17 cellular contexts compared by ENCODE assay signal in genomic region chr7:17109017-17109416, GRCh38.
DNase-seq lines count a peak whose midpoint lies in the region; ATAC-seq and TF ChIP-seq lines count a peak whose summit lies in the region.
"Had no signal": no experiment of that assay in that cellular context is flagged by ENCODE, and none has a peak within 500 bp of the region (broad histone marks: within the 10 kb centered on the region; RNA-seq: fewer than 3 reads in every experiment).

No MANE protein-coding gene starts in this region.

- DNase-seq in AG20443 (ENCODE audit: low spot score), result peak; percentile 46
- peak; percentile 80 for DNase-seq in IMR-90
- peak; percentile 69 for DNase-seq in astrocyte of the spinal cord (ENCODE audit: low read depth, low spot score)
- peak; percentile 33 for DNase-seq in fibroblast of the conjunctiva (ENCODE audit: low read depth)
- DNase-seq in endothelial cell (ENCODE audit: low spot score), result no peak
- DNase-seq in immature natural killer cell, result no peak
- DNase-seq in type B pancreatic cell (ENCODE audit: extremely low spot score, unreplicated experiment), result no peak
- DNase-seq: activated CD8-positive, alpha-beta T cell treated with anti-CD3 and anti-CD28 coated beads for 36 hours; activated naive CD8-positive, alpha-beta T cell treated with anti-CD3 and anti-CD28 coated beads for 36 hours; activated T-cell treated with anti-CD3 and anti-CD28 coated beads, Interleukin-2, amount 50 U/mL, for 72 hours; central memory CD4-positive, alpha-beta T cell; NCI-H1092 treated with DMSO at 0.1 percent for 48 hours; NCI-H2171 had no signal

- H3K4ac ChIP-seq in IMR-90 (ENCODE audit: low read depth, low read length), result no peak overlapping the region

- H3K14ac ChIP-seq in IMR-90 (replicated peaks; ENCODE audit: low read depth, low read length), result no peak overlapping the region

- H4K20me1 ChIP-seq in IMR-90 (ENCODE audit: insufficient read depth, low read length), result no peaks in the 10 kb centered on the region

- no peak overlapping the region for H3K9ac ChIP-seq in IMR-90 (ENCODE audit: low read depth, low read length)

- no peak overlapping the region for H4K5ac ChIP-seq in IMR-90 (ENCODE audit: low read depth, low read length)

- no peak overlapping the region for H2BK15ac ChIP-seq in IMR-90 (ENCODE audit: low read depth, low read length)

- peaks cover 3% of the 10 kb centered on the region for H3K4me1 ChIP-seq in IMR-90 (ENCODE audit: control insufficient read depth, insufficient read depth, low read length)
- H3K4me1 ChIP-seq: vagina had no signal

- no peaks in the 10 kb centered on the region for H3K9me3 ChIP-seq in IMR-90 (ENCODE audit: control insufficient read depth, insufficient read depth, low read length)
- H3K9me3 ChIP-seq: vagina had no signal

- H2BK5ac ChIP-seq in IMR-90 (ENCODE audit: low read depth, low read length, poor library complexity, severe bottlenecking), result no peak overlapping the region

- no peak overlapping the region for H3K23ac ChIP-seq in IMR-90 (ENCODE audit: low read depth, low read length)

- CTCF ChIA-PET in IMR-90 (lab: Yijun Ruan, JAX), result no interaction called here

- in situ Hi-C loops in IMR-90 (cut with MboI; ENCODE audit: low sequenced_read_pairs), result no loop called here
- in situ Hi-C loops in astrocyte of the spinal cord (cut with HindIII; ENCODE audit: low sequenced_read_pairs), result no loop called here

- H2AK9ac ChIP-seq in IMR-90 (replicated peaks; ENCODE audit: low read depth, low read length, poor library complexity), result no peak overlapping the region

- H3K9me1 ChIP-seq in IMR-90 (ENCODE audit: insufficient read depth, low read length), result peaks cover 3% of the 10 kb centered on the region; the same call in 1 of the 2 replicates

- no peak overlapping the region for H2BK120ac ChIP-seq in IMR-90 (ENCODE audit: low read depth, low read length)

- H2AFZ ChIP-seq in IMR-90 (replicated peaks; ENCODE audit: low read length, poor library complexity), result no peak overlapping the region

- H3K36me3 Mint-ChIP-seq in endothelial cell (ENCODE audit: low read depth, unreplicated experiment) (no peaks in the 10 kb centered on the region), immature natural killer cell (no peaks in the 10 kb centered on the region), type B pancreatic cell (no peaks in the 10 kb centered on the region)
- H3K36me3 Mint-ChIP-seq: WTC11 had no signal

- no peak overlapping the region for H3K56ac ChIP-seq in IMR-90 (ENCODE audit: extremely low read depth, insufficient read depth, low read length)

- H3K27me3 Mint-ChIP-seq in endothelial cell (ENCODE audit: unreplicated experiment), result peaks cover 3% of the 10 kb centered on the region
- peaks cover 0 to 2% (median 0%) of the 10 kb centered on the region in 3 donors for H3K27me3 Mint-ChIP-seq in immature natural killer cell (ENCODE audit: low read depth in 3 of 3)
- H3K27me3 Mint-ChIP-seq in type B pancreatic cell, result no peaks in the 10 kb centered on the region
- H3K27me3 Mint-ChIP-seq: activated CD8-positive, alpha-beta T cell treated with anti-CD3 and anti-CD28 coated beads for 36 hours; activated naive CD8-positive, alpha-beta T cell treated with anti-CD3 and anti-CD28 coated beads for 36 hours had no signal

- no peak overlapping the region for H3K27ac Mint-ChIP-seq in endothelial cell (ENCODE audit: unreplicated experiment)
- no peak overlapping the region for H3K27ac Mint-ChIP-seq in immature natural killer cell
- H3K27ac Mint-ChIP-seq in type B pancreatic cell, result no peak overlapping the region
- H3K27ac Mint-ChIP-seq: activated CD8-positive, alpha-beta T cell treated with anti-CD3 and anti-CD28 coated beads for 36 hours; activated naive CD8-positive, alpha-beta T cell treated with anti-CD3 and anti-CD28 coated beads for 36 hours; activated T-cell treated with anti-CD3 and anti-CD28 coated beads, Interleukin-2, amount 50 U/mL, for 72 hours; WTC11 had no signal

- no peak overlapping the region for H3K18ac ChIP-seq in IMR-90 (ENCODE audit: low read depth, low read length)

- H2AK5ac ChIP-seq in IMR-90 (ENCODE audit: low read depth, low read length), result no peak overlapping the region

- BruUV-seq in IMR-90 (replicated peaks; lab: Mats Ljungman, UMichigan), result no TSS peak

- H3K4me1 Mint-ChIP-seq in endothelial cell (ENCODE audit: unreplicated experiment) (no peaks in the 10 kb centered on the region), immature natural killer cell (no peaks in the 10 kb centered on the region), type B pancreatic cell (ENCODE audit: unreplicated experiment) (no peaks in the 10 kb centered on the region)
- H3K4me1 Mint-ChIP-seq: activated naive CD8-positive, alpha-beta T cell treated with anti-CD3 and anti-CD28 coated beads for 36 hours had no signal

- H4K8ac ChIP-seq in IMR-90 (ENCODE audit: low read depth in 2 of 2, low read length in 2 of 2), result no peak overlapping the region

- H3K4me2 ChIP-seq in IMR-90 (ENCODE audit: low read depth, low read length), result no peak overlapping the region

- WGBS in IMR-90 (ENCODE audit: extremely low coverage in 2 of 2, insufficient read length in 1 of 2), 2 experiments, result no CpG with 5 or more reads among the region's 2 CpGs

- no peak overlapping the region for H3K27ac ChIP-seq in IMR-90 (ENCODE audit: insufficient read depth, low read length)
- H3K27ac ChIP-seq: vagina had no signal

- H3K9me3 Mint-ChIP-seq in endothelial cell (ENCODE audit: unreplicated experiment) (no peaks in the 10 kb centered on the region), immature natural killer cell (no peaks in the 10 kb centered on the region), type B pancreatic cell (no peaks in the 10 kb centered on the region)
- H3K9me3 Mint-ChIP-seq: activated CD8-positive, alpha-beta T cell treated with anti-CD3 and anti-CD28 coated beads for 36 hours; activated naive CD8-positive, alpha-beta T cell treated with anti-CD3 and anti-CD28 coated beads for 36 hours had no signal

- POLR2A ChIA-PET in IMR-90 (lab: Charles Lee; ENCODE audit: unreplicated experiment), result interaction anchor here (0.6 kb wide), 1 partner anchor 145 kb away, joined by 3 read pairs; no protein-coding TSS in a partner anchor

- H4K91ac ChIP-seq in IMR-90 (ENCODE audit: insufficient read depth, low read depth, low read length), result no peak overlapping the region

- H3K4me3 Mint-ChIP-seq in endothelial cell (ENCODE audit: unreplicated experiment), result no peak overlapping the region
- no peak overlapping the region for H3K4me3 Mint-ChIP-seq in immature natural killer cell
- H3K4me3 Mint-ChIP-seq in type B pancreatic cell, result no peak overlapping the region
- H3K4me3 Mint-ChIP-seq: activated CD8-positive, alpha-beta T cell treated with anti-CD3 and anti-CD28 coated beads for 36 hours; activated naive CD8-positive, alpha-beta T cell treated with anti-CD3 and anti-CD28 coated beads for 36 hours; activated T-cell treated with anti-CD3 and anti-CD28 coated beads, Interleukin-2, amount 50 U/mL, for 72 hours; WTC11 had no signal

- no peak for TF ChIP-seq POLR2A in IMR-90 (IDR thresholded peaks at IDR 0.05; ENCODE audit: low read depth, low read length)

- no peaks in the 10 kb centered on the region for H3K79me1 ChIP-seq in IMR-90 (ENCODE audit: low read depth in 1 of 2, low read length in 2 of 2)

- no peak for TF ChIP-seq CTCF in IMR-90 (conservative IDR thresholded peaks at IDR 0.05; ENCODE audit: low read depth, low read length)
- TF ChIP-seq CTCF in astrocyte of the spinal cord (IDR thresholded peaks at IDR 0.05; ENCODE audit: low read depth, low read length), result no peak
- no peak for TF ChIP-seq CTCF in endothelial cell (IDR thresholded peaks at IDR 0.05; ENCODE audit: unreplicated experiment)
- TF ChIP-seq CTCF in type B pancreatic cell (conservative IDR thresholded peaks at IDR 0.05), result no peak

- H2BK20ac ChIP-seq in IMR-90 (ENCODE audit: low read depth, low read length), result no peak overlapping the region

- dilution Hi-C loops in IMR-90 (cut with HindIII; ENCODE audit: low sequenced_read_pairs, unreplicated experiment), result no loop called here

- H3K36me3 ChIP-seq in IMR-90 (ENCODE audit: control insufficient read depth, insufficient read depth, low read length), result no peaks in the 10 kb centered on the region
- H3K36me3 ChIP-seq: vagina had no signal

- intact Hi-C loops in IMR-90 (cut with micrococcal nuclease), result no loop called here

- no peak for TF ChIP-seq RAD21 in IMR-90 (IDR thresholded peaks at IDR 0.05; ENCODE audit: low read length)

- H3K27me3 ChIP-seq in IMR-90 (ENCODE audit: control insufficient read depth, insufficient read depth, low read length), result no peaks in the 10 kb centered on the region
- H3K27me3 ChIP-seq: vagina had no signal

- H3K4me3 ChIP-seq in IMR-90 (ENCODE audit: insufficient read depth, low read depth, low read length), result no peak overlapping the region
- H3K4me3 ChIP-seq in astrocyte of the spinal cord (ENCODE audit: low read depth, low read length), result no peak overlapping the region
- H3K4me3 ChIP-seq: vagina had no signal

- peak; percentile 74 for ATAC-seq in IMR-90 (ENCODE audit: low read depth)
- no peak for ATAC-seq in GM21515 (IDR thresholded peaks at IDR 0.05; ENCODE audit: unreplicated experiment)
- ATAC-seq: activated CD8-positive, alpha-beta T cell treated with anti-CD3 and anti-CD28 coated beads for 36 hours; activated T-cell treated with anti-CD3 and anti-CD28 coated beads, Interleukin-2, amount 50 U/mL, for 72 hours; Right ventricle myocardium inferior; WTC11 had no signal

TF ChIP-seq in IMR-90, 13 proteins besides CTCF, POLR2A, EP300 and RAD21 (continues in another document):
- TF ChIP-seq CEBPB (IDR thresholded peaks at IDR 0.05; ENCODE audit: low read depth, low read length), result peak; percentile 49; the same call in 1 of the 2 replicates
- no peak for TF ChIP-seq MAFK (IDR thresholded peaks at IDR 0.05; ENCODE audit: low read depth, low read length)
- TF ChIP-seq CHD1 (IDR thresholded peaks at IDR 0.05; ENCODE audit: low read depth, low read length), result no peak
- TF ChIP-seq RFX5 (IDR thresholded peaks at IDR 0.05; ENCODE audit: low read depth, low read length), result no peak
- no peak for TF ChIP-seq MXI1 (IDR thresholded peaks at IDR 0.05; ENCODE audit: borderline replicate concordance, low read depth, low read length)
- no peak for TF ChIP-seq NFE2L2 (IDR thresholded peaks at IDR 0.05; ENCODE audit: low read depth, low read length)
- TF ChIP-seq ELK1 (IDR thresholded peaks at IDR 0.05; ENCODE audit: borderline replicate concordance, low read depth, low read length), result no peak
- TF ChIP-seq BHLHE40 (IDR thresholded peaks at IDR 0.05; ENCODE audit: low read depth, low read length), result peak; percentile 28; the same call in 1 of the 2 replicates

Comparison
In these comparisons a context has a peak if more than half of its experiments do, and no peak if none do; other contexts are left out.
1. DNase-seq: peak in AG20443 (single experiment), IMR-90 (single experiment), astrocyte of the spinal cord (single experiment) and fibroblast of the conjunctiva (single experiment); none in endothelial cell (single experiment), immature natural killer cell (0 of 3) and type B pancreatic cell (single experiment).